ENCODE assay signal across 26 cellular contexts in the genomic region with DNA sequence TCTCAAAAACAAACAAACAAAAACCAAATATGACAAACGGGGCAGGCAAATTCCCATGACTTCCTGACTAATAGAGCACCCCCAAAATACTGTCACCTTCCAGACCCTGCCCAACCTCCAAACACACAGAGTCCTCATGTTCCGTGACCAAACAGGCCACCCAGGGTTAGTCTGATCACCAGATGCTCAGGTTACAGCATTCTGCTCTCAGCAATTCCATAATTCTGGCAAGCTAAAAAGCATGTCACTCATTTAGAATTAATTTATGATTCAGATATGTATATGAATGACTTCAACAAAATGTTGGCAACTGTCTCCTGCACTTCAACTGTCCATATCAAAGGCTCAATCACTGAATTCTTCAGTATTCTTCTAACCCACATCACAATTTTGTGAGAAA. TPM values are rescaled to one million over a fixed set of nuclear protein-coding genes. Genes with fewer than 3 reads are reported as not detected.
"Had no signal": no experiment of that assay in that cellular context is flagged by ENCODE, and none has a peak within 500 bp of the region (broad histone marks: within the 10 kb centered on the region; RNA-seq: fewer than 3 reads in every experiment).

No MANE protein-coding gene starts in this region.

- DNase-seq: KBM-7; MV-4-11; NCI-H1048; NCI-H1105; NCI-H1417; NCI-H1436 treated with DMSO at 0.1 percent for 48 hours; NCI-H1694; NCI-H187 treated with DMSO at 0.1 percent for 48 hours; NCI-H2029 treated with DMSO at 0.1 percent for 48 hours; NCI-H2171; NCI-H226; NCI-H510A treated with DMSO at 0.1 percent for 48 hours; NCI-H526; NCI-H748 treated with DMSO at 0.1 percent for 48 hours; NK-92 treated with Interleukin-12 subunit alpha and Interleukin-12 subunit beta, amount 100 ng/mL, for 24 hours; PC-3; SHP77; SK-N-SH; SW 1271; T-cell had no signal

- H3K36me3 Mint-ChIP-seq: IgD-negative memory B cell, T-cell had no signal

- FAIRE-seq: HTR-8/SVneo had no signal

- H3K27ac Mint-ChIP-seq: IgD-negative memory B cell; T-cell; T-helper 1 cell treated with Interleukin-12 subunit alpha and Interleukin-12 subunit beta and Interleukin-4 antibody, amounts not matched to agents 30 μg/mL and 1 μg/mL, for 36 hours had no signal

- H3K4me3 Mint-ChIP-seq: IgD-negative memory B cell; T-cell; T-helper 1 cell treated with Interleukin-12 subunit alpha and Interleukin-12 subunit beta and Interleukin-4 antibody, amounts not matched to agents 30 μg/mL and 1 μg/mL, for 36 hours had no signal

RNA-seq across cellular contexts. Expression of a gene that starts 52.4 kb away (rescaled TPM):
- total RNA-seq: LHCN-M2, MCF 10A, OCI-LY7, PC-3 had no signal
